Comparison of ENCODE assay signal across 8 cellular contexts in genomic region chr7:134420509-134421125, GRCh38. TPM values are rescaled to one million over a fixed set of nuclear protein-coding genes. Genes with fewer than 3 reads are reported as not detected.
DNase-seq lines count a peak whose midpoint lies in the region; ATAC-seq and TF ChIP-seq lines count a peak whose summit lies in the region.

No MANE protein-coding gene starts in this region.

- H3K14ac ChIP-seq in trophoblast cell (ENCODE audit: low read length): no peak overlapping the region

- DNase-seq in DMS114 treated with DMSO at 0.1 percent for 48 hours (lab: John Stamatoyannopoulos, UW; ENCODE audit: unreplicated experiment): peak; percentile 34
- peak; percentile 16 for DNase-seq in SK-N-DZ (ENCODE audit: low spot score)
- peak; percentile 56 for DNase-seq in foreskin melanocyte
- DNase-seq in trophoblast cell: peak; percentile 36 to 70
- DNase-seq in SKM-1 (lab: John Stamatoyannopoulos, UW; ENCODE audit: unreplicated experiment): no peak

- H3K79me2 ChIP-seq in trophoblast cell (ENCODE audit: control insufficient read depth, insufficient read depth, low read length, poor library complexity): no peaks in the 10 kb centered on the region

- H2AFZ ChIP-seq in trophoblast cell (ENCODE audit: insufficient read depth, low read length, poor library complexity): no peak overlapping the region

- no peak overlapping the region for H3K9ac ChIP-seq in trophoblast cell (ENCODE audit: low read length)

- no peak overlapping the region for H4K8ac ChIP-seq in trophoblast cell (ENCODE audit: low read depth, low read length)

- H3K9me3 ChIP-seq in trophoblast cell (ENCODE audit: insufficient read depth, low read depth, low read length): no peaks in the 10 kb centered on the region

- no peak overlapping the region for H2AK5ac ChIP-seq in trophoblast cell (ENCODE audit: low read length)

- no peaks in the 10 kb centered on the region for H3K36me3 ChIP-seq in trophoblast cell (ENCODE audit: control insufficient read depth in 1 of 2, insufficient read depth in 2 of 2, low read length in 2 of 2)

- TF ChIP-seq CTCF in LNCAP (IDR thresholded peaks at IDR 0.05): peak; percentile 78

- H3K4ac ChIP-seq in trophoblast cell (ENCODE audit: low read depth, low read length): no peak overlapping the region

- no peak overlapping the region for H3K4me3 ChIP-seq in trophoblast cell (ENCODE audit: low read depth, low read length)

- no peak overlapping the region for H2BK12ac ChIP-seq in trophoblast cell (ENCODE audit: low read length)

- H3K27me3 ChIP-seq in trophoblast cell (ENCODE audit: insufficient read depth, low read length): no peaks in the 10 kb centered on the region

- H3K18ac ChIP-seq in trophoblast cell (ENCODE audit: low read length): no peak overlapping the region

- no peaks in the 10 kb centered on the region for H3K79me1 ChIP-seq in trophoblast cell (ENCODE audit: low read length)

- no CpG with 5 or more reads among the region's 5 CpGs for WGBS in trophoblast cell (ENCODE audit: extremely low coverage, insufficient coverage, insufficient read length)

- H2BK120ac ChIP-seq in trophoblast cell (ENCODE audit: insufficient read depth, low read length, poor library complexity): no peak overlapping the region

- no peak overlapping the region for H2BK5ac ChIP-seq in trophoblast cell (ENCODE audit: low read depth, low read length, poor library complexity)

- H4K91ac ChIP-seq in trophoblast cell (ENCODE audit: low read depth, low read length): no peak overlapping the region

- no peak overlapping the region for H3K4me2 ChIP-seq in trophoblast cell (ENCODE audit: low read length)

- ATAC-seq in GM18909 (IDR thresholded peaks at IDR 0.05; ENCODE audit: poor library complexity, unreplicated experiment) (no peak), GM19467 (IDR thresholded peaks at IDR 0.05; ENCODE audit: unreplicated experiment) (no peak)

- no peak overlapping the region for H3K23ac ChIP-seq in trophoblast cell (ENCODE audit: low read length)

- H3K27ac ChIP-seq in trophoblast cell (ENCODE audit: low read depth, low read length): no peak overlapping the region

- H4K12ac ChIP-seq in trophoblast cell (ENCODE audit: low read depth, low read length): no peak overlapping the region

- peaks cover 0 to 3% of the 10 kb centered on the region in 2 experiments for H3K4me1 ChIP-seq in trophoblast cell (ENCODE audit: control insufficient read depth in 1 of 2, insufficient read depth in 2 of 2, low read length in 2 of 2)

RNA-seq across cellular contexts. Expression of gene AKR1B1, which starts 38.3 kb away (rescaled TPM):
- 263 and 296 TPM in 2 replicates for polyA plus RNA-seq in SK-N-DZ (2014; cell fraction: cytosol; rRNA removed)
- polyA plus RNA-seq in SK-N-DZ (2014; cell fraction: nucleus; rRNA removed): 242 and 262 TPM in 2 replicates
- 219 and 229 TPM in 2 replicates for polyA plus RNA-seq in trophoblast cell (2013)
